In the genomic region with DNA sequence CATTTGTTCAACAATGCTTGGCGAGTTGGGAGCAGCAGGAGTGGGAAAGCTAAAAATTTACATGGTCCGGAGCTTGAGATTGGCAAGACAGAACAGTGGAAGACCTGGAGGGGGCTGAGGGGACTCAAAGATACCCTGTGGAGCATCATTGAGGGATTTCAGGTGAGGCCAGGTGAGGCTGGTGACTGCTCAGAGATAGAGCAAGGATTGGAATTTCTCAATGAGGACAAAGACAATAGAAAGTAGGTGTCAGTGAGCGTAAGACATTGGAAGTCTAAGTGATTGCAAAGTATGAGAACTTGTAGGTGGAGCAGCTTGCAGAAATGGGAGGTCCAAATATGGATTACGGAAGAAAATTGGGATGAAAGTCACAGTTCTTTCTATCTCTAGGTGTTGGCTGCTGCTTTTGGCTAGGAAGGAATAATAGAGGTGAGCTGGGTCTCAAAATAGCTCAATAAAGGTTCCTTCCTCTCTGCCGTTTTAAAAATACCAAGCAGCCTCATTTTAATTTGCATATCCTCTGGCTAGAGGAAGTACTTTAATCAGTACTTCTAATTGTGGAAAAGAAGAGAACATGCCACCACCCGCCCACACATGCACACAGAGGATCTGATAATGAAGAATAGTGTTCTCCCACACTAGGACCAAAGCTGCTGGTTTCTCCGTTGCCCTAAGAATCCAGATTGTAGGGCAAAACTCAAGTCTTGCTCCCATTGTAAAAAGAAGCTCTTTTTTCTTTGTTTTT, we compare ENCODE assay signal across 9 cellular contexts.
DNase-seq lines count a peak whose midpoint lies in the region; ATAC-seq, FAIRE-seq and TF ChIP-seq lines count a peak whose summit lies in the region.
"Had no signal": no experiment of that assay in that cellular context is flagged by ENCODE, and none has a peak within 500 bp of the region (broad histone marks: within the 10 kb centered on the region; RNA-seq: fewer than 3 reads in every experiment).

No MANE protein-coding gene starts in this region.

- no peaks in the 10 kb centered on the region for H3K27me3 ChIP-seq in iPS-20b (ENCODE audit: insufficient read depth, low read length)

- TF ChIP-seq POLR2A in GM18505 (IDR thresholded peaks at IDR 0.05; ENCODE audit: borderline replicate concordance, extremely low read depth, insufficient read depth, insufficient read length) = no peak

- no peak for FAIRE-seq in HTR-8/SVneo (lab: Jason Lieb, UNC)

- peaks cover 49% of the 10 kb centered on the region for H3K36me3 ChIP-seq in iPS-20b (ENCODE audit: insufficient read depth, low read depth, low read length)

- H3K4me3 ChIP-seq in iPS-20b (ENCODE audit: low read length) = no peak overlapping the region

- ATAC-seq in GM18505 (IDR thresholded peaks at IDR 0.05; ENCODE audit: unreplicated experiment) = peak; percentile 59
- ATAC-seq in HG02759 (IDR thresholded peaks at IDR 0.05; ENCODE audit: unreplicated experiment) = peak; percentile 76

- H3K9me3 ChIP-seq in iPS-20b (ENCODE audit: insufficient read depth, low read depth, low read length) = no peaks in the 10 kb centered on the region

- DNase-seq in OCI-M1 (lab: John Stamatoyannopoulos, UW) (peak; percentile 82), HTR-8/SVneo (ENCODE audit: insufficient read length, low spot score) (no peak), epidermal melanocyte (ENCODE audit: insufficient read length, low spot score) (no peak), NCI-H2029 treated with DMSO at 0.1 percent for 48 hours (lab: John Stamatoyannopoulos, UW) (no peak), NCI-H69 (lab: John Stamatoyannopoulos, UW) (no peak)

- peak overlapping the region; percentile 5 for H3K27ac ChIP-seq in iPS-20b (ENCODE audit: low read length)
- H3K27ac ChIP-seq: parathyroid adenoma had no signal

- H3K4me1 ChIP-seq in iPS-20b (ENCODE audit: insufficient read depth, low read length) = peaks cover 13% of the 10 kb centered on the region; the same call in 1 of the 2 replicates
- H3K4me1 ChIP-seq: parathyroid adenoma had no signal

- no peak overlapping the region for H3K9ac ChIP-seq in iPS-20b (ENCODE audit: low read depth, low read length)
- H3K9ac ChIP-seq: parathyroid adenoma had no signal
